In genomic region chr4:86980230-86980629, GRCh38 we compare ENCODE assay signal across 12 cellular contexts. TPM values are rescaled to one million over a fixed set of nuclear protein-coding genes. Genes with fewer than 3 reads are reported as not detected.
A peak's percentile ranks its signal among the peaks of the same experiment; 100 is the strongest.
DNase-seq lines count a peak whose midpoint lies in the region; ATAC-seq and TF ChIP-seq lines count a peak whose summit lies in the region.
"Had no signal": no experiment of that assay in that cellular context is flagged by ENCODE, and none has a peak within 500 bp of the region (broad histone marks: within the 10 kb centered on the region; RNA-seq: fewer than 3 reads in every experiment).

No MANE protein-coding gene starts in this region.

- H3K27ac ChIP-seq in BLaER1 (0 out of 2 replicates have a peak overlapping the region, but pooled peaks have one; percentile 54), OCI-LY7 (ENCODE audit: low read depth, low read length, poor library complexity, severe bottlenecking) (peak overlapping the region; percentile 84), osteoblast (ENCODE audit: low read depth, low read length) (no peak overlapping the region)
- no peak overlapping the region for H3K27ac ChIP-seq in CD4-positive, alpha-beta T cell (ENCODE audit: low read depth, low read length)

- no peaks in the 10 kb centered on the region for H3K9me2 ChIP-seq in OCI-LY7 (ENCODE audit: insufficient read depth, low read length)

- H3K9me3 ChIP-seq in BLaER1 (no peaks in the 10 kb centered on the region), OCI-LY7 (ENCODE audit: low read length) (no peaks in the 10 kb centered on the region), osteoblast (ENCODE audit: low read depth, low read length) (no peaks in the 10 kb centered on the region)
- H3K9me3 ChIP-seq in CD4-positive, alpha-beta T cell (ENCODE audit: control insufficient read depth, low read length) = no peaks in the 10 kb centered on the region
- H3K9me3 ChIP-seq: BE2C, HAP-1 had no signal

- H3K4me2 ChIP-seq in BLaER1 = peak overlapping the region; percentile 73; the same call in 1 of the 2 replicates
- H3K4me2 ChIP-seq in OCI-LY7 (ENCODE audit: low read length) = peak overlapping the region; percentile 84
- no peak overlapping the region for H3K4me2 ChIP-seq in osteoblast (ENCODE audit: insufficient read depth, low read length)

- H3K36me3 ChIP-seq in BLaER1 (peaks cover 31% of the 10 kb centered on the region), OCI-LY7 (ENCODE audit: insufficient read depth, low read length) (peaks cover 6% of the 10 kb centered on the region), osteoblast (ENCODE audit: insufficient read depth, low read length) (no peaks in the 10 kb centered on the region)
- H3K36me3 ChIP-seq: BE2C, HAP-1 had no signal

- intact Hi-C loops in CD4-positive, alpha-beta T cell (cut with DNase I, micrococcal nuclease) = no loop called here
- intact Hi-C loops in OCI-LY7 (cut with micrococcal nuclease; ENCODE audit: unreplicated experiment) = no loop called here

- peaks cover 88% of the 10 kb centered on the region for H3K79me2 ChIP-seq in OCI-LY7 (ENCODE audit: insufficient read depth, low read depth, low read length)
- H3K79me2 ChIP-seq in osteoblast (ENCODE audit: insufficient read depth, low read length) = peaks cover 4% of the 10 kb centered on the region

- no TSS peak for BruUV-seq in OCI-LY7 (replicated peaks; lab: Mats Ljungman, UMichigan)

- no peak overlapping the region for H3K9ac ChIP-seq in BLaER1

- no peak for DNase-seq in CD4-positive, alpha-beta T cell
- DNase-seq in OCI-LY7 (ENCODE audit: low spot score) (no peak), NCI-H1930 (lab: John Stamatoyannopoulos, UW) (no peak), osteoblast (ENCODE audit: insufficient read length, low spot score, missing footprints) (no peak)
- DNase-seq in stimulated activated naive B cell treated with anti-CD40 and anti-IgM and Interleukin-4, amounts not matched to agents 10 μg/mL and 1 μg/mL and 100 μg/mL, for 72 hours = no peak
- no peak for DNase-seq in effector CD4-positive, alpha-beta T cell
- DNase-seq: BE2C, Calu3, DMS79, EL had no signal

- H3K4me3 ChIP-seq in BLaER1 = no peak overlapping the region
- H3K4me3 ChIP-seq in OCI-LY7 (ENCODE audit: low read depth, low read length, poor library complexity, severe bottlenecking) = peak overlapping the region; percentile 44
- no peak overlapping the region for H3K4me3 ChIP-seq in osteoblast (ENCODE audit: insufficient read depth, low read length)
- H3K4me3 ChIP-seq: HAP-1 had no signal

- H4K20me1 ChIP-seq in BLaER1 (peaks cover 16% of the 10 kb centered on the region), OCI-LY7 (ENCODE audit: insufficient read depth, low read length) (no peaks in the 10 kb centered on the region), osteoblast (ENCODE audit: insufficient read depth, low read length) (no peaks in the 10 kb centered on the region)

- no peak overlapping the region for H2AFZ ChIP-seq in OCI-LY7 (ENCODE audit: low read length)
- no peak overlapping the region for H2AFZ ChIP-seq in osteoblast (ENCODE audit: low read length)

- H3K4me1 Mint-ChIP-seq in CD4-positive, alpha-beta T cell (ENCODE audit: low read depth) = peaks cover 49% of the 10 kb centered on the region
- peaks cover 23 to 44% of the 10 kb centered on the region in 2 donors for H3K4me1 Mint-ChIP-seq in stimulated activated naive B cell treated with anti-CD40 and anti-IgM and Interleukin-4, amounts not matched to agents 10 μg/mL and 1 μg/mL and 100 μg/mL, for 72 hours

- no peak for ATAC-seq in CD4-positive, alpha-beta T cell (ENCODE audit: poor library complexity)
- no peak for ATAC-seq in stimulated activated naive B cell treated with anti-CD40 and anti-IgM and Interleukin-4, amounts not matched to agents 10 μg/mL and 1 μg/mL and 100 μg/mL, for 72 hours (replicated peaks)

- no peaks in the 10 kb centered on the region for H3K27me3 ChIP-seq in BLaER1
- H3K27me3 ChIP-seq in CD4-positive, alpha-beta T cell (ENCODE audit: control insufficient read depth, insufficient read depth, low read length) = no peaks in the 10 kb centered on the region
- H3K27me3 ChIP-seq in osteoblast (ENCODE audit: insufficient read depth, low read length) = no peaks in the 10 kb centered on the region
- H3K27me3 ChIP-seq: BE2C had no signal

- H3K36me3 Mint-ChIP-seq in CD4-positive, alpha-beta T cell (ENCODE audit: low read depth) = peaks cover 4% of the 10 kb centered on the region
- peaks cover 6 to 10% of the 10 kb centered on the region in 2 donors for H3K36me3 Mint-ChIP-seq in stimulated activated naive B cell treated with anti-CD40 and anti-IgM and Interleukin-4, amounts not matched to agents 10 μg/mL and 1 μg/mL and 100 μg/mL, for 72 hours

- TF ChIP-seq CTCF in CD4-positive, alpha-beta T cell (IDR thresholded peaks at IDR 0.05) = no peak
- no peak for TF ChIP-seq CTCF in OCI-LY7 (conservative IDR thresholded peaks at IDR 0.05; ENCODE audit: low read length)
- no peak for TF ChIP-seq CTCF in osteoblast (IDR thresholded peaks at IDR 0.05; ENCODE audit: extremely low read depth, low read depth, low read length)

- no peaks in the 10 kb centered on the region for H3K27me3 Mint-ChIP-seq in CD4-positive, alpha-beta T cell
- no peaks in the 10 kb centered on the region for H3K27me3 Mint-ChIP-seq in stimulated activated naive B cell treated with anti-CD40 and anti-IgM and Interleukin-4, amounts not matched to agents 10 μg/mL and 1 μg/mL and 100 μg/mL, for 72 hours

- H3K4me3 Mint-ChIP-seq in CD4-positive, alpha-beta T cell = no peak overlapping the region
- H3K4me3 Mint-ChIP-seq in stimulated activated naive B cell treated with anti-CD40 and anti-IgM and Interleukin-4, amounts not matched to agents 10 μg/mL and 1 μg/mL and 100 μg/mL, for 72 hours = no peak overlapping the region

- peaks cover 73% of the 10 kb centered on the region for H3K4me1 ChIP-seq in BLaER1
- H3K4me1 ChIP-seq in OCI-LY7 (ENCODE audit: insufficient read depth, low read length, poor library complexity, severe bottlenecking) = peaks cover 75% of the 10 kb centered on the region
- peaks cover 8% of the 10 kb centered on the region for H3K4me1 ChIP-seq in osteoblast (ENCODE audit: insufficient read depth, low read length)
- H3K4me1 ChIP-seq: BE2C had no signal

- no peaks in the 10 kb centered on the region for H3K9me3 Mint-ChIP-seq in CD4-positive, alpha-beta T cell
- no peaks in the 10 kb centered on the region for H3K9me3 Mint-ChIP-seq in stimulated activated naive B cell treated with anti-CD40 and anti-IgM and Interleukin-4, amounts not matched to agents 10 μg/mL and 1 μg/mL and 100 μg/mL, for 72 hours

- POLR2A ChIA-PET in CD4-positive, alpha-beta T cell (lab: Charles Lee) = interaction anchor here (0.7 kb wide), 1 partner anchor 26 kb away, joined by 4 read pairs; no protein-coding TSS in a partner anchor
- POLR2A ChIA-PET in OCI-LY7 (lab: Charles Lee) = interaction anchor here (0.9 to 6.1 kb wide), 5 partner anchors 9 to 88 kb away, joined by 3 to 49 read pairs (median 9); partner anchors contain the start of gene AFF1

- H3K27ac Mint-ChIP-seq in CD4-positive, alpha-beta T cell = peak overlapping the region; percentile 24
- peak overlapping the region; percentile 37 for H3K27ac Mint-ChIP-seq in stimulated activated naive B cell treated with anti-CD40 and anti-IgM and Interleukin-4, amounts not matched to agents 10 μg/mL and 1 μg/mL and 100 μg/mL, for 72 hours

- CTCF ChIA-PET in CD4-positive, alpha-beta T cell (lab: Charles Lee) = interaction anchor here (0.8 kb wide), 1 partner anchor 58 kb away, joined by 3 read pairs; no protein-coding TSS in a partner anchor
- CTCF ChIA-PET in OCI-LY7 (lab: Charles Lee; ENCODE audit: unreplicated experiment) = no interaction called here

RNA-seq across cellular contexts. Expression of gene AFF1, which starts 45.4 kb away (rescaled TPM):
- 10 to 100 TPM; 50.3 to 51.2 TPM for total RNA-seq in CD4-positive, alpha-beta T cell
- 28.7 and 29.9 TPM in 2 replicates for total RNA-seq in OCI-LY7 (2014; rRNA removed; shearing (Covaris generic))
- total RNA-seq in OCI-LY7 (2022) (69.7 and 81.4 TPM in 2 replicates), osteoblast (19.5 and 22.7 TPM in 2 replicates)

Comparison
In these comparisons a context has a peak if more than half of its experiments do, and no peak if none do; other contexts are left out.
1. H3K27ac ChIP-seq: peak in BLaER1 (single experiment) and OCI-LY7 (single experiment); none in CD4-positive, alpha-beta T cell (single experiment) and osteoblast (single experiment).